17 cellular contexts compared by ENCODE assay signal in the genomic region with DNA sequence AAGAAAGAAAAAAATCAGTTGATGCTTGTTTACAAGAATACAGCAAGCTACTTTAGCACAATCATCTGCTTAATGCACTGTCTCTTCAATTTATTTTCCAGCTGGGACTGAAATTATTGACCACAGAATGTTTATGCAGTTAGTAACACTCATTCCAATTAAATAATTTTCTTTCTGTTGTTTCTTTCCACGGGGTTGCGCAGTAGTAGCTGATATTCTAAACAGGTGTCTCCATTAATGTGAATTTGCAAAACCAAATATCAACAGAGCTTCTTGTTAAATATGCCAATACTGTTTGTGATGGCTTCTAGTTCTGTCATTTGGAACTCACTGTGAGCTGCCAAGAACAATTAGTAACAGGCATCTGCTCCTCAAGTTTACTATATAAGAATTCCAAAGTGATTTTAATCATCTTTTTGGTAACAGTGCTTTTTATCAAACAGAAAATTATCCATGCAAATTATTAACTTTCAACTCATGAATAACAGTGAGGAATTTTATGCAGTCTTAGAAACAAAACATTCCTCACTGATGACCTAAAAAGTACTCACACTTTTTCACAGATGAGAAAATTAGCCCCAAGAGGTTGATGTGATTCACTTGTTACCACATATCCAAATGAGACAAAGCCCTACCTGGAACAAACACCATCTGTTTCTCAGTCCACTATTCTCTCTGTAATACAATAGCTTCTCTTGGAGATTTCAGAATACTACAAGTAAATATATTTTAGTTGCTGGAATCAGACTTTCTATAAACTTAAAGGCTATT.
DNase-seq lines count a peak whose midpoint lies in the region.
"Had no signal": no experiment of that assay in that cellular context is flagged by ENCODE, and none has a peak within 500 bp of the region (broad histone marks: within the 10 kb centered on the region; RNA-seq: fewer than 3 reads in every experiment).

No MANE protein-coding gene starts in this region.

- peak; percentile 29 for DNase-seq in Caki2 (ENCODE audit: low read depth)
- peak; percentile 65 for DNase-seq in NCI-H1048 (lab: John Stamatoyannopoulos, UW)
- peak; percentile 48 for DNase-seq in cerebellum (ENCODE audit: low spot score)
- DNase-seq in myocyte (ENCODE audit: low read depth), result peak; percentile 65
- no peak for DNase-seq in SKM-1 (lab: John Stamatoyannopoulos, UW; ENCODE audit: unreplicated experiment)
- DNase-seq in HK-2 (ENCODE audit: unreplicated experiment), result no peak
- no peak for DNase-seq in iPS-NIHi7 (ENCODE audit: extremely low spot score)
- no peak for DNase-seq in GM19240 (ENCODE audit: insufficient read length, low spot score)
- DNase-seq: activated T-cell treated with anti-CD3 and anti-CD28 coated beads, Interleukin-2, amount 50 U/mL, for 1 hour; BE2C; DMS79 treated with DMSO at 0.1 percent for 48 hours; islet precursor cell; mucosa of descending colon; NCI-H1417 treated with DMSO at 0.1 percent for 48 hours; Peyer's patch; T-helper 2 cell; thyroid gland had no signal

- in situ Hi-C loops in Caki2 (cut with HindIII; ENCODE audit: low pct_unique_long_range_greater_than_20kb, low sequenced_read_pairs), result no loop called here

Comparison
In these comparisons a context has a peak if more than half of its experiments do, and no peak if none do; other contexts are left out.
1. DNase-seq: peak in Caki2 (single experiment), NCI-H1048 (single experiment), cerebellum (single experiment) and myocyte (single experiment); none in SKM-1 (single experiment), HK-2 (single experiment), iPS-NIHi7 (single experiment) and GM19240 (single experiment).